Comparison of ENCODE assay signal across 8 cellular contexts in the genomic region with DNA sequence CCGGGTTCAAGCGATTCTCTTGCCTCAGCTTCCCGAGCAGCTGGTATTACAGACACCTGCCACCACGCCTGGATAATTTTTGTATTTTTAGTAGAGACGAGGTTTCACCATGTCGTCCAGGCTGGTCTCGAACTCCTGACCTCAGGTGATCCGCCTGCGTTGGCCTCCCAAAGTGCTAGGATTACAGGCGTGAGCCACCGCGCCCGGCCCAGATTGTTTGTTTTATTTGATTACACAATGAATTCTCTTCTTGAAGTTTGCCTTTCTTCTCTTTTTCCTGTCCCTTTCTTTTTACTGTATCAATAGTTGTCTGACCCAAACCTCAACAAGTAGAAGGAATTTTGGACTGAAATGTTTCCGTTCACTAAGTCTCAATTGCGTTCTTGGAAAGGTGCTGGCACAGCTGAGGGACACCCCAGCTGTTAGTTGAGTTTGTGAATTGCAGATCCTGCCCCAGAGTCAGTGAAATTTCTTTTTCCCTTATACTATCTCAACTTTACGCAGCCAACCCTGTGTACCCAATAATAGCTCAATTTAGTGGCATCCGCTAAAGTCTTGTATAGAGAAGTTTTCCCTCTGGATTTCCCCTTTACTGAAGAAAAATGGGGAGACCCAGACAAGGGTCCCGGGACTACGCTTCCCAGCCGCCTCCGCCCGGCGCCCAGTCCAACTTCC. TPM values are rescaled to one million over a fixed set of nuclear protein-coding genes. Genes with fewer than 3 reads are reported as not detected.
DNase-seq lines count a peak whose midpoint lies in the region; ATAC-seq and TF ChIP-seq lines count a peak whose summit lies in the region.

No MANE protein-coding gene starts in this region.

- H3K9me3 ChIP-seq in DOHH2 (ENCODE audit: control insufficient read depth, insufficient read depth, low read length) (no peaks in the 10 kb centered on the region), OCI-LY1 (ENCODE audit: low read length) (no peaks in the 10 kb centered on the region), parathyroid adenoma (ENCODE audit: control insufficient read depth, low read length) (no peaks in the 10 kb centered on the region)

- no peaks in the 10 kb centered on the region for H3K36me3 ChIP-seq in DOHH2 (ENCODE audit: control insufficient read depth, low read length)
- no peaks in the 10 kb centered on the region for H3K36me3 ChIP-seq in OCI-LY1 (ENCODE audit: insufficient read depth, low read length)
- H3K36me3 ChIP-seq in parathyroid adenoma (ENCODE audit: control insufficient read depth, insufficient read depth, low read length) = no peaks in the 10 kb centered on the region

- H3K4me3 ChIP-seq in DOHH2 (ENCODE audit: low read length) (peak overlapping the region; percentile 69), OCI-LY1 (ENCODE audit: low read depth, low read length, poor library complexity, severe bottlenecking) (peak overlapping the region; percentile 47), dorsolateral prefrontal cortex (peak overlapping the region in 51 of 59 donors; percentile 15 to 80 (median 68)), parathyroid adenoma (ENCODE audit: low read depth, low read length) (no peak overlapping the region)

- ATAC-seq in HG02885 (IDR thresholded peaks at IDR 0.05; ENCODE audit: poor library complexity, unreplicated experiment) (no peak), GM19035 (IDR thresholded peaks at IDR 0.05; ENCODE audit: unreplicated experiment) (no peak), GM21381 (IDR thresholded peaks at IDR 0.05; ENCODE audit: unreplicated experiment) (no peak)

- H3K27me3 ChIP-seq in DOHH2 (ENCODE audit: control insufficient read depth, low read length) = no peaks in the 10 kb centered on the region
- no peaks in the 10 kb centered on the region for H3K27me3 ChIP-seq in OCI-LY1 (ENCODE audit: insufficient read depth, low read length)
- peaks cover 0 to 53% (median 9%) of the 10 kb centered on the region in 45 donors for H3K27me3 ChIP-seq in dorsolateral prefrontal cortex
- no peaks in the 10 kb centered on the region for H3K27me3 ChIP-seq in parathyroid adenoma (ENCODE audit: control insufficient read depth, insufficient read depth, low read length)

- peak overlapping the region; percentile 74 for H3K4me2 ChIP-seq in DOHH2 (ENCODE audit: low read length)
- peak overlapping the region; percentile 62 for H3K4me2 ChIP-seq in OCI-LY1 (ENCODE audit: low read length)
- H3K4me2 ChIP-seq in parathyroid adenoma (ENCODE audit: low read length) = peak overlapping the region; percentile 55

- H3K4me1 ChIP-seq in DOHH2 (ENCODE audit: control insufficient read depth, low read length) (peaks cover 35% of the 10 kb centered on the region), OCI-LY1 (ENCODE audit: insufficient read depth, low read length, severe bottlenecking) (peaks cover 10% of the 10 kb centered on the region), parathyroid adenoma (peaks cover 3% of the 10 kb centered on the region)

- H2AFZ ChIP-seq in OCI-LY1 (ENCODE audit: low read length) (no peak overlapping the region), parathyroid adenoma (peak overlapping the region; percentile 57)

- no peak for DNase-seq in dorsolateral prefrontal cortex
- DNase-seq in NCI-H524 (lab: John Stamatoyannopoulos, UW) = no peak

- no peak overlapping the region for H3K9ac ChIP-seq in OCI-LY1 (ENCODE audit: low read length)
- H3K9ac ChIP-seq in parathyroid adenoma = no peak overlapping the region

- no peak overlapping the region for H3K27ac ChIP-seq in DOHH2 (ENCODE audit: low read depth, low read length)
- no peak overlapping the region for H3K27ac ChIP-seq in OCI-LY1 (ENCODE audit: low read depth, low read length, poor library complexity, severe bottlenecking)
- peak overlapping the region in 25 of 59 donors; percentile 8 to 80 (median 38) for H3K27ac ChIP-seq in dorsolateral prefrontal cortex
- no peak overlapping the region for H3K27ac ChIP-seq in parathyroid adenoma

- H3K79me2 ChIP-seq in DOHH2 (ENCODE audit: control insufficient read depth, low read length) = peaks cover 39% of the 10 kb centered on the region
- H3K79me2 ChIP-seq in OCI-LY1 (ENCODE audit: insufficient read depth, low read length) = no peaks in the 10 kb centered on the region
- peaks cover 10% of the 10 kb centered on the region for H3K79me2 ChIP-seq in parathyroid adenoma

- TF ChIP-seq CTCF in DOHH2 (IDR thresholded peaks at IDR 0.05; ENCODE audit: low read depth, low read length, poor library complexity, severe bottlenecking) = no peak
- no peak for TF ChIP-seq CTCF in OCI-LY1 (IDR thresholded peaks at IDR 0.05; ENCODE audit: low read length)
- TF ChIP-seq CTCF in dorsolateral prefrontal cortex (IDR thresholded peaks at IDR 0.05 in 54 of 56, conservative IDR thresholded peaks at IDR 0.05 in 2 of 56; ENCODE audit: low read depth in 1 of 56, partially characterized antibody in 56 of 56) = no peak
- TF ChIP-seq CTCF in parathyroid adenoma (IDR thresholded peaks at IDR 0.05) = no peak

- intact Hi-C loops in dorsolateral prefrontal cortex (cut with DNase I) = loop anchor here in 1 of 2 donors (2.0 kb wide), 1 partner anchor 21 kb away; no protein-coding TSS in a partner anchor

- H4K20me1 ChIP-seq in DOHH2 (ENCODE audit: control insufficient read depth, insufficient read depth, low read depth, low read length) (0 out of 2 replicates have a peak, but pooled peaks cover 5% of the 10 kb centered on the region), OCI-LY1 (ENCODE audit: insufficient read depth, low read length) (no peaks in the 10 kb centered on the region)

- H3F3A ChIP-seq in DOHH2 (ENCODE audit: control insufficient read depth, insufficient read depth) (no peaks in the 10 kb centered on the region), OCI-LY1 (ENCODE audit: insufficient read depth, low read length) (no peaks in the 10 kb centered on the region)

- no peaks in the 10 kb centered on the region for H3K9me2 ChIP-seq in DOHH2 (replicated peaks; ENCODE audit: control insufficient read depth, low read length)
- no peaks in the 10 kb centered on the region for H3K9me2 ChIP-seq in OCI-LY1 (ENCODE audit: low read depth, low read length)

RNA-seq across cellular contexts. Expression of gene MTM1, which starts 0.6 kb away (rescaled TPM):
- 10 to 100 TPM; 16.7 to 38.6 (median 25.0) TPM for total RNA-seq in dorsolateral prefrontal cortex
